In genomic region chr10:34854147-34854601, GRCh38 we compare ENCODE assay signal across 9 cellular contexts. TPM values are rescaled to one million over a fixed set of nuclear protein-coding genes. Genes with fewer than 3 reads are reported as not detected.
A peak's percentile ranks its signal among the peaks of the same experiment; 100 is the strongest.
DNase-seq lines count a peak whose midpoint lies in the region; ATAC-seq and TF ChIP-seq lines count a peak whose summit lies in the region.
"Had no signal": no experiment of that assay in that cellular context is flagged by ENCODE, and none has a peak within 500 bp of the region (broad histone marks: within the 10 kb centered on the region; RNA-seq: fewer than 3 reads in every experiment).

No MANE protein-coding gene starts in this region.

- H3K4me1 ChIP-seq in PC-3 (ENCODE audit: insufficient read depth, low read length) = peaks cover 16% of the 10 kb centered on the region
- H3K4me1 ChIP-seq in esophagus squamous epithelium = peaks cover 0 to 44% (median 0%) of the 10 kb centered on the region in 3 donors
- H3K4me1 ChIP-seq in parathyroid adenoma = no peaks in the 10 kb centered on the region

- H3K9me3 ChIP-seq in PC-3 (ENCODE audit: low read length) = no peaks in the 10 kb centered on the region
- H3K9me3 ChIP-seq in esophagus squamous epithelium = no peaks in the 10 kb centered on the region
- no peaks in the 10 kb centered on the region for H3K9me3 ChIP-seq in parathyroid adenoma (ENCODE audit: control insufficient read depth, low read length)

- H3F3A ChIP-seq in PC-3 (ENCODE audit: low read length, unreplicated experiment) = no peaks in the 10 kb centered on the region

- H3K27me3 ChIP-seq in PC-3 (ENCODE audit: low read length) = no peaks in the 10 kb centered on the region
- H3K27me3 ChIP-seq in esophagus squamous epithelium = no peaks in the 10 kb centered on the region
- no peaks in the 10 kb centered on the region for H3K27me3 ChIP-seq in parathyroid adenoma (ENCODE audit: control insufficient read depth, insufficient read depth, low read length)

- H3K4me3 ChIP-seq in PC-3 (ENCODE audit: low read length) (peak overlapping the region; percentile 40), esophagus squamous epithelium (peak overlapping the region in 2 of 4 donors; percentile 13 to 35), parathyroid adenoma (ENCODE audit: low read depth, low read length) (no peak overlapping the region)

- no peak overlapping the region for H3K9ac ChIP-seq in PC-3 (ENCODE audit: low read length)
- no peak overlapping the region for H3K9ac ChIP-seq in parathyroid adenoma

- DNase-seq in EL (peak; percentile 52), PC-3 (peak; percentile 98), esophagus squamous epithelium (lab: John Stamatoyannopoulos, UW) (no peak), DMS79 treated with DMSO at 0.1 percent for 48 hours (lab: John Stamatoyannopoulos, UW) (no peak), HuH-7 (ENCODE audit: low spot score) (no peak)
- DNase-seq: naive thymus-derived CD8-positive, alpha-beta T cell had no signal

- peak overlapping the region; percentile 62 for H2AFZ ChIP-seq in PC-3 (ENCODE audit: low read length)
- H2AFZ ChIP-seq in parathyroid adenoma = peak overlapping the region; percentile 66

- H3K27ac ChIP-seq in PC-3 (ENCODE audit: low read length) = peak overlapping the region; percentile 2; the same call in 1 of the 2 replicates
- peak overlapping the region in 3 of 4 donors; percentile 53 to 75 (median 64) for H3K27ac ChIP-seq in esophagus squamous epithelium
- H3K27ac ChIP-seq in parathyroid adenoma = no peak overlapping the region

- no peaks in the 10 kb centered on the region for H3K9me2 ChIP-seq in PC-3 (replicated peaks; ENCODE audit: low read length)

- 7 to 10% methylated on average over 6 of the region's 6 CpGs for WGBS in esophagus squamous epithelium, 2 donors

- no peak for TF ChIP-seq POLR2A in esophagus squamous epithelium (IDR thresholded peaks at IDR 0.05)

- H3K36me3 ChIP-seq in PC-3 (ENCODE audit: low read depth, low read length) = no peaks in the 10 kb centered on the region
- H3K36me3 ChIP-seq in esophagus squamous epithelium = no peaks in the 10 kb centered on the region
- no peaks in the 10 kb centered on the region for H3K36me3 ChIP-seq in parathyroid adenoma (ENCODE audit: control insufficient read depth, insufficient read depth, low read length)

- no TSS peak for BruUV-seq in PC-3 (replicated peaks; lab: Mats Ljungman, UMichigan)

- ATAC-seq in PC-3 (peak; percentile 93), HG03439 (IDR thresholded peaks at IDR 0.05; ENCODE audit: unreplicated experiment) (no peak), GM19324 (IDR thresholded peaks at IDR 0.05; ENCODE audit: low FRiP score, unreplicated experiment) (no peak)
- ATAC-seq: naive thymus-derived CD8-positive, alpha-beta T cell had no signal

- POLR2A ChIA-PET in PC-3 (lab: Charles Lee; ENCODE audit: unreplicated experiment) = interaction anchor here (0.6 to 0.7 kb wide), 4 partner anchors 9 to 78 kb away, joined by 3 to 8 read pairs (median 3); no protein-coding TSS in a partner anchor

- CTCF ChIA-PET in PC-3 (lab: Charles Lee) = interaction anchor here (0.5 to 1.2 kb wide), 9 partner anchors 32 to 1684 kb away, joined by 3 to 9 read pairs (median 4); no protein-coding TSS in a partner anchor

- no peak for TF ChIP-seq CTCF in PC-3 (conservative IDR thresholded peaks at IDR 0.05; ENCODE audit: low read depth, low read length)
- peak in 1 of 6 experiments; percentile 20 for TF ChIP-seq CTCF in esophagus squamous epithelium (IDR thresholded peaks at IDR 0.05)
- no peak for TF ChIP-seq CTCF in parathyroid adenoma (IDR thresholded peaks at IDR 0.05)

- no peaks in the 10 kb centered on the region for H4K20me1 ChIP-seq in PC-3 (ENCODE audit: low read length)

- no peaks in the 10 kb centered on the region for H3K79me2 ChIP-seq in PC-3 (ENCODE audit: low read length)
- no peaks in the 10 kb centered on the region for H3K79me2 ChIP-seq in parathyroid adenoma

- peak overlapping the region; percentile 74 for H3K4me2 ChIP-seq in PC-3 (ENCODE audit: low read length)
- no peak overlapping the region for H3K4me2 ChIP-seq in parathyroid adenoma (ENCODE audit: low read length)

- intact Hi-C loops in PC-3 (cut with micrococcal nuclease) (no loop called here), esophagus squamous epithelium (cut with DNase I) (no loop called here)

RNA-seq across cellular contexts. Expression of gene PARD3, which starts 39.1 kb away (rescaled TPM):
- 149 and 154 TPM in 2 replicates for total RNA-seq in PC-3 (2014; rRNA removed)
- total RNA-seq in esophagus squamous epithelium = 100 to 1,000 TPM in 1 of 4 donors, 10 to 100 TPM in 3; 57.3 to 114 (median 81.7) TPM

Comparison
In these comparisons a context has a peak if more than half of its experiments do, and no peak if none do; other contexts are left out.
1. DNase-seq: peak in EL (single experiment) and PC-3 (single experiment); none in esophagus squamous epithelium (single experiment), DMS79 treated with DMSO at 0.1 percent for 48 hours (single experiment) and HuH-7 (single experiment).